ENCODE assay signal across 30 cellular contexts in the genomic region with DNA sequence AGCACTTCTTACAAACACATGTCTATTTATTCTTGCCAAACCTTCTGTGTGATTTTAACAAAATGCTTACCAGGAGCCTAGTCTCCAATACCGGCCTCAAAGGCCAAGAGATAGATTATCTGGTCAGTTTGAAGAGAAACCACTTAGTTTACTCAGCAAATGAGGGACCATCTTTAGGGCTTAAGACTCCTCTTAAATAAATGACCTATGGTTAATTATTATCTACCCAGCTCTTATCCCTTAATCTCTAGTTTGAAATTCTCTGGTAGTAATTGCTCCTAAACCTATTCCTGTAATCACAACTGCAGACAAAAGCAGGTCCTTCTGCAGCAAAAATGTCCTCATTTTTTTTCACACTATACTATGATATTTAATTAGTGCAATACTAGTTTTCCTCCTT.
"Had no signal": no experiment of that assay in that cellular context is flagged by ENCODE, and none has a peak within 500 bp of the region (broad histone marks: within the 10 kb centered on the region; RNA-seq: fewer than 3 reads in every experiment).

No MANE protein-coding gene starts in this region.

- H3K27me3 Mint-ChIP-seq: activated CD4-positive, alpha-beta memory T cell treated with anti-CD3 and anti-CD28 coated beads, Interleukin-2, amount 10 ng/mL, durations not matched to agents 7 days and 5 days; activated CD4-positive, alpha-beta T cell treated with anti-CD3 and anti-CD28 coated beads, Interleukin-2, amount 10 ng/mL, durations not matched to agents 7 days and 5 days; activated T-helper 17 cell treated with anti-CD3 and anti-CD28 coated beads, Interleukin-2, amount 50 U/mL, for 72 hours; natural killer cell treated with Interleukin-12 subunit alpha and Interleukin-12 subunit beta and Interleukin-15 and Interleukin-18, amount 100 ng/mL, for 72 hours; stimulated activated naive CD8-positive, alpha-beta T cell treated with anti-CD3 and anti-CD28 coated beads, Interleukin-15, Interleukin-2, amounts not matched to agents 100 ng/mL and 50 ng/mL, for 24 hours; type B pancreatic cell had no signal

- H3K9me3 Mint-ChIP-seq: stimulated activated effector memory CD8-positive, alpha-beta T cell treated with anti-CD3 and anti-CD28 coated beads, Interleukin-12 subunit alpha, Interleukin-12 subunit beta, amount 100 ng/mL, for 72 hours had no signal

- H3K27ac Mint-ChIP-seq: activated CD4-positive, alpha-beta memory T cell treated with anti-CD3 and anti-CD28 coated beads, Interleukin-2, amount 10 ng/mL, durations not matched to agents 7 days and 5 days; activated CD4-positive, alpha-beta T cell treated with anti-CD3 and anti-CD28 coated beads, Interleukin-2, amount 10 ng/mL, durations not matched to agents 7 days and 5 days; activated naive CD4-positive, alpha-beta T cell treated with anti-CD3 and anti-CD28 coated beads, Interleukin-2, amount 50 U/mL, for 72 hours; activated T-helper 17 cell treated with anti-CD3 and anti-CD28 coated beads, Interleukin-2, amount 50 U/mL, for 72 hours; natural killer cell treated with Interleukin-12 subunit alpha and Interleukin-12 subunit beta and Interleukin-15 and Interleukin-18, amount 100 ng/mL, for 72 hours; stimulated activated effector memory CD8-positive, alpha-beta T cell treated with anti-CD3 and anti-CD28 coated beads, Interleukin-12 subunit alpha, Interleukin-12 subunit beta, amount 100 ng/mL, for 72 hours; stimulated activated naive CD8-positive, alpha-beta T cell treated with anti-CD3 and anti-CD28 coated beads, Interleukin-15, Interleukin-2, amounts not matched to agents 100 ng/mL and 50 ng/mL, for 24 hours; T-helper 1 cell treated with Interleukin-12 subunit alpha and Interleukin-12 subunit beta and Interleukin-4 antibody, amounts not matched to agents 30 μg/mL and 1 μg/mL, for 36 hours; type B pancreatic cell had no signal

- H3K36me3 Mint-ChIP-seq: stimulated activated effector memory CD8-positive, alpha-beta T cell treated with anti-CD3 and anti-CD28 coated beads, Interleukin-12 subunit alpha, Interleukin-12 subunit beta, amount 100 ng/mL, for 72 hours had no signal

- DNase-seq: activated CD4-positive, alpha-beta memory T cell treated with anti-CD3 and anti-CD28 coated beads, Interleukin-2, amount 10 ng/mL, durations not matched to agents 7 days and 5 days; activated CD4-positive, alpha-beta T cell treated with anti-CD3 and anti-CD28 coated beads for 1 hour; activated CD4-positive, alpha-beta T cell treated with anti-CD3 and anti-CD28 coated beads, Interleukin-2, amount 10 ng/mL, durations not matched to agents 7 days and 5 days; activated T-cell treated with anti-CD3 and anti-CD28 coated beads, Interleukin-2, amount 50 U/mL, for 4 hours; anterior cingulate cortex; dermis blood vessel endothelial cell; effector CD4-positive, alpha-beta T cell; gastrocnemius medialis; glutamatergic neuron; kidney; left lung; lower lobe of right lung; mesendoderm; small intestine; stimulated activated CD4-positive, alpha-beta T cell treated with anti-CD3 and anti-CD28 coated beads, Interleukin-4, amount 100 ng/mL, for 24 hours; T1000; uterus had no signal

- ATAC-seq: activated naive CD4-positive, alpha-beta T cell treated with anti-CD3 and anti-CD28 coated beads, Interleukin-2, amount 50 U/mL, for 72 hours; activated T-cell treated with anti-CD3 and anti-CD28 coated beads, Interleukin-2, amount 50 U/mL, for 4 hours; activated T-helper 17 cell treated with anti-CD3 and anti-CD28 coated beads, Interleukin-2, amount 50 U/mL, for 72 hours; gastrocnemius medialis; left lung; lower lobe of right lung; natural killer cell treated with Interleukin-12 subunit alpha and Interleukin-12 subunit beta and Interleukin-15 and Interleukin-18, amount 100 ng/mL, for 72 hours; sciatic nerve; stimulated activated effector memory CD8-positive, alpha-beta T cell treated with anti-CD3 and anti-CD28 coated beads, Interleukin-12 subunit alpha, Interleukin-12 subunit beta, amount 100 ng/mL, for 72 hours; WTC11 had no signal

- H3K27ac ChIP-seq: gastrocnemius medialis, left lung, lower lobe of right lung, neutrophil, thoracic aorta, uterus had no signal

- H3K9me3 ChIP-seq: gastrocnemius medialis, neutrophil, thoracic aorta, uterus had no signal

- H3K4me3 ChIP-seq: gastrocnemius medialis, left lung, lower lobe of right lung, thoracic aorta, uterus had no signal

- H3K36me3 ChIP-seq: neutrophil, thoracic aorta, uterus had no signal

- H3K27me3 ChIP-seq: gastrocnemius medialis, left lung, neutrophil, uterus had no signal

- H3K4me3 Mint-ChIP-seq: activated CD4-positive, alpha-beta memory T cell treated with anti-CD3 and anti-CD28 coated beads, Interleukin-2, amount 10 ng/mL, durations not matched to agents 7 days and 5 days; activated CD4-positive, alpha-beta T cell treated with anti-CD3 and anti-CD28 coated beads, Interleukin-2, amount 10 ng/mL, durations not matched to agents 7 days and 5 days; activated T-cell treated with anti-CD3 and anti-CD28 coated beads, Interleukin-2, amount 50 U/mL, for 4 hours; activated T-helper 17 cell treated with anti-CD3 and anti-CD28 coated beads, Interleukin-2, amount 50 U/mL, for 72 hours; natural killer cell treated with Interleukin-12 subunit alpha and Interleukin-12 subunit beta and Interleukin-15 and Interleukin-18, amount 100 ng/mL, for 72 hours; stimulated activated effector memory CD8-positive, alpha-beta T cell treated with anti-CD3 and anti-CD28 coated beads, Interleukin-12 subunit alpha, Interleukin-12 subunit beta, amount 100 ng/mL, for 72 hours; stimulated activated naive CD8-positive, alpha-beta T cell treated with anti-CD3 and anti-CD28 coated beads, Interleukin-15, Interleukin-2, amounts not matched to agents 100 ng/mL and 50 ng/mL, for 24 hours; T-helper 1 cell treated with Interleukin-12 subunit alpha and Interleukin-12 subunit beta and Interleukin-4 antibody, amounts not matched to agents 30 μg/mL and 1 μg/mL, for 36 hours; type B pancreatic cell; WTC11 had no signal

- H3K4me1 Mint-ChIP-seq: activated CD4-positive, alpha-beta memory T cell treated with anti-CD3 and anti-CD28 coated beads, Interleukin-2, amount 10 ng/mL, durations not matched to agents 7 days and 5 days; activated CD4-positive, alpha-beta T cell treated with anti-CD3 and anti-CD28 coated beads, Interleukin-2, amount 10 ng/mL, durations not matched to agents 7 days and 5 days; activated T-helper 17 cell treated with anti-CD3 and anti-CD28 coated beads, Interleukin-2, amount 50 U/mL, for 72 hours; stimulated activated effector memory CD8-positive, alpha-beta T cell treated with anti-CD3 and anti-CD28 coated beads, Interleukin-12 subunit alpha, Interleukin-12 subunit beta, amount 100 ng/mL, for 72 hours had no signal

- FAIRE-seq: bronchial epithelial cell, colon, small intestine had no signal
